Comparison of ENCODE assay signal across 13 cellular contexts in the genomic region with DNA sequence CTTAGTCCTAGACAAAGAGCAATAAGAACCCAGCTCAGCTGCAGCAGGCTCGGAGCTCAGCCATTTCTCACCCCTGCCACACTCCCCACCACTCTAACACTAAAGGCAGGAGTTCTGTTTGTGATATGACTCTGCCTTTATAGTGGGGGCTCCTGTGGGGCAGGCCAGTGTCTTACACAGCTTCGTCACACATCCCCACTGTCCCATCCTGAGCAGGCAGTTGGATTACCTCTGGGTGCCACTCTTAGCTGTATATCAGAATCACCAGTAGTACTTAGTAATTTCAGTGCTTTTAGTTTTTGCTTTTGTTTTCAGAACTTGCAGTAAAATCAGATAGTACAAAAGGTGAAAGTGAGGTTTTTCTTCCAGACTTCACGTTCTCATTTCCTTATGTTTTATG. TPM values are rescaled to one million over a fixed set of nuclear protein-coding genes. Genes with fewer than 3 reads are reported as not detected.
A peak's percentile ranks its signal among the peaks of the same experiment; 100 is the strongest.
DNase-seq lines count a peak whose midpoint lies in the region; ATAC-seq and TF ChIP-seq lines count a peak whose summit lies in the region.
"Had no signal": no experiment of that assay in that cellular context is flagged by ENCODE, and none has a peak within 500 bp of the region (broad histone marks: within the 10 kb centered on the region; RNA-seq: fewer than 3 reads in every experiment).

No MANE protein-coding gene starts in this region.

- POLR2A ChIA-PET in HEK293 (lab: Yijun Ruan, JAX): interaction anchor here (0.6 kb wide), 1 partner anchor 77 kb away, joined by 3 read pairs; a partner anchor contains a TSS

- H3K9me3 ChIP-seq in HEK293 (ENCODE audit: control insufficient read depth, insufficient read depth, low read depth, low read length) (no peaks in the 10 kb centered on the region), adipocyte (ENCODE audit: control insufficient read depth, low read length) (no peaks in the 10 kb centered on the region), psoas muscle (no peaks in the 10 kb centered on the region)

- intact Hi-C loops in dorsolateral prefrontal cortex (cut with DNase I) (no loop called here), psoas muscle (cut with DNase I) (no loop called here)

- H3K27me3 ChIP-seq in adipocyte (replicated peaks; ENCODE audit: control insufficient read depth, insufficient read depth, low read length): no peaks in the 10 kb centered on the region
- no peaks in the 10 kb centered on the region for H3K27me3 ChIP-seq in dorsolateral prefrontal cortex
- no peaks in the 10 kb centered on the region for H3K27me3 ChIP-seq in psoas muscle (ENCODE audit: insufficient read depth in 3 of 3, low read length in 2 of 3)

- DNase-seq in adipocyte (ENCODE audit: low read depth) (no peak), dorsolateral prefrontal cortex (no peak), psoas muscle (no peak), DMS 273 (lab: John Stamatoyannopoulos, UW; ENCODE audit: unreplicated experiment) (no peak)
- no peak for DNase-seq in stimulated activated naive CD8-positive, alpha-beta T cell treated with anti-CD3 and anti-CD28 coated beads, Interleukin-15, Interleukin-2, amounts not matched to agents 100 U/mL and 50 U/mL, for 24 hours
- DNase-seq: C1 segment of cervical spinal cord; Calu3; CD4-positive, alpha-beta T cell; DMS79; GM23248 had no signal

- H3K9ac ChIP-seq in adipocyte (ENCODE audit: low read length): peak overlapping the region; percentile 17
- H3K9ac ChIP-seq: GM23248 had no signal

- H3K4me1 ChIP-seq in HEK293 (ENCODE audit: control insufficient read depth, insufficient read depth, low read length) (no peaks in the 10 kb centered on the region), adipocyte (ENCODE audit: control insufficient read depth, insufficient read depth, low read length) (peaks cover 22% of the 10 kb centered on the region), psoas muscle (peaks cover 24% of the 10 kb centered on the region)

- no peak overlapping the region for H3K4me3 ChIP-seq in HEK293 (ENCODE audit: low read depth, low read length)
- no peak overlapping the region for H3K4me3 ChIP-seq in adipocyte (ENCODE audit: low read length)
- H3K4me3 ChIP-seq in dorsolateral prefrontal cortex: no peak overlapping the region
- H3K4me3 ChIP-seq in psoas muscle: no peak overlapping the region
- H3K4me3 ChIP-seq: GM23248 had no signal

- peaks cover 92 to 95% of the 10 kb centered on the region in 2 experiments for H3K36me3 ChIP-seq in HEK293 (ENCODE audit: control insufficient read depth in 2 of 2, insufficient read depth in 1 of 2, low read length in 2 of 2)
- peaks cover 68% of the 10 kb centered on the region for H3K36me3 ChIP-seq in adipocyte (ENCODE audit: control insufficient read depth, insufficient read depth, low read length, severe bottlenecking)
- H3K36me3 ChIP-seq in psoas muscle (ENCODE audit: insufficient read depth in 1 of 2, low read depth in 1 of 2): peaks cover 17 to 91% of the 10 kb centered on the region in 2 donors

- no peak for ATAC-seq in stimulated activated naive CD8-positive, alpha-beta T cell treated with anti-CD3 and anti-CD28 coated beads, Interleukin-15, Interleukin-2, amounts not matched to agents 100 U/mL and 50 U/mL, for 24 hours
- no peak for ATAC-seq in psoas muscle
- ATAC-seq: HCT116 had no signal

- CTCF ChIA-PET in HEK293 (lab: Yijun Ruan, JAX): interaction anchor here (0.6 to 1.5 kb wide), 3 partner anchors 38 to 271 kb away, joined by 3 to 4 read pairs (median 3); no protein-coding TSS in a partner anchor

- WGBS in psoas muscle, 3 donors: 94 to 98% (median 98%) methylated on average over 3 of the region's 3 CpGs

- 0 out of 2 replicates have a peak overlapping the region, but pooled peaks have one; percentile 30 for H3K27ac ChIP-seq in HEK293 (ENCODE audit: extremely low read depth, low read depth, low read length)
- peak overlapping the region in 57 of 59 donors; percentile 7 to 99 (median 94) for H3K27ac ChIP-seq in dorsolateral prefrontal cortex
- H3K27ac ChIP-seq in temporal lobe (ENCODE audit: low read depth, low read length): peak overlapping the region; percentile 77
- no peak overlapping the region for H3K27ac ChIP-seq in psoas muscle
- H3K27ac ChIP-seq: GM23248 had no signal

- TF ChIP-seq CTCF in HEK293 (tag by site-specific recombination; IDR thresholded peaks at IDR 0.05): no peak
- TF ChIP-seq CTCF in dorsolateral prefrontal cortex (IDR thresholded peaks at IDR 0.05 in 54 of 56, conservative IDR thresholded peaks at IDR 0.05 in 2 of 56; ENCODE audit: low read depth in 1 of 56, partially characterized antibody in 56 of 56): no peak
- no peak for TF ChIP-seq CTCF in psoas muscle (IDR thresholded peaks at IDR 0.05)

TF ChIP-seq in HEK293, 187 proteins besides CTCF, POLR2A, EP300 and RAD21:
- peak; percentile 66; the same call in 1 of the 2 replicates for TF ChIP-seq PRDM1 (tag by site-specific recombination; IDR thresholded peaks at IDR 0.05)
- no peak for TF ChIP-seq ZNF473 (tag by site-specific recombination; IDR thresholded peaks at IDR 0.05)

RNA-seq across cellular contexts. Expression of a gene that starts 16.8 kb away (rescaled TPM):
- total RNA-seq in dorsolateral prefrontal cortex: 100 to 1,000 TPM; 107 to 294 (median 153) TPM
- total RNA-seq in temporal lobe: 20.9 TPM
- 10 to 100 TPM; 34.7 to 66.4 (median 51.7) TPM for total RNA-seq in psoas muscle
- 10 to 100 TPM; 42.0 to 97.5 (median 58.4) TPM for polyA plus RNA-seq in psoas muscle

RNA-seq across cellular contexts. Expression of a gene that starts 23.2 kb away (rescaled TPM):
- total RNA-seq in dorsolateral prefrontal cortex (10 to 100 TPM in 94 of 120 experiments, 1 to 10 TPM in 26; 4.4 to 36.5 (median 12.4) TPM), temporal lobe (2.0 TPM), psoas muscle (10 to 100 TPM in 2 of 4 donors, 1 to 10 TPM in 2; 7.6 to 13.0 (median 10.9) TPM)
- 10 to 100 TPM in 2 of 3 donors, 1 to 10 TPM in 1; 6.3 to 15.9 (median 10.5) TPM for polyA plus RNA-seq in psoas muscle
- total RNA-seq: Calu3, GM23248 had no signal

RNA-seq across cellular contexts. Expression of a gene that starts 31.9 kb away (rescaled TPM):
- 10 to 100 TPM; 33.5 to 65.7 (median 46.2) TPM for total RNA-seq in dorsolateral prefrontal cortex
- total RNA-seq in temporal lobe: 21.6 TPM
- 10 to 100 TPM; 33.7 to 38.0 (median 34.6) TPM for total RNA-seq in psoas muscle
- 10 to 100 TPM; 34.1 to 58.0 (median 37.6) TPM for polyA plus RNA-seq in psoas muscle

RNA-seq across cellular contexts. Expression of a gene that starts 32.2 kb away (rescaled TPM):
- total RNA-seq in dorsolateral prefrontal cortex (10 to 100 TPM; 41.8 to 99.7 (median 69.9) TPM), temporal lobe (16.2 TPM), psoas muscle (10 to 100 TPM; 25.0 to 33.6 (median 30.2) TPM)
- 10 to 100 TPM; 25.0 to 51.7 (median 26.9) TPM for polyA plus RNA-seq in psoas muscle

RNA-seq across cellular contexts. Expression of a gene that starts 38.4 kb away (rescaled TPM):
- total RNA-seq in dorsolateral prefrontal cortex (10 to 100 TPM in 115 of 120 experiments, 1 to 10 TPM in 5; 6.4 to 25.4 (median 16.9) TPM), temporal lobe (9.8 TPM), psoas muscle (under 1 TPM in 3 of 4 donors, not detected in 1; 0.07 to 0.24 (median 0.08) TPM)
- under 1 TPM; 0.04 to 0.08 (median 0.08) TPM for polyA plus RNA-seq in psoas muscle
- total RNA-seq: GM23248 had no signal
- polyA plus RNA-seq: GM23248 had no signal
